ENCODE assay signal across 8 cellular contexts in the genomic region with DNA sequence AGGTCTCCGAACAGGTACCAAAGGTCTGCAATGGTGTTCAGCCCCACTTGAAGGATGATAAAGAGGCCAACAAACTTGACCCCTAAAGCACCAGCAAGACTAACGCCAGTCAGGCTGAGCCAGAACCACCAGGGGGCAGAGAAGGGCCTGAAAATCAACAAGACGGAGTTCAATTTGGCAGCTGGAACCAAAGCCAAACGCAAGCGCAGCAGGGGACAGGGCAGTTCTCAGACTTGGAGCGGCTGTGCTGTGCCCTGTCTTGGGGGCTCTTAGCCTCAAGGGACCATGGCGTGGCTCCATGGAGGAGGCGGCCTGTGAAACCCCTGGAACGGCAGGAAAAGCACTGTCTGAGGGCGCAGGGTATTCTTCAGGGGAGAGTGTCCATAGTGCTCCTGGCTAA. TPM values are rescaled to one million over a fixed set of nuclear protein-coding genes. Genes with fewer than 3 reads are reported as not detected.
DNase-seq lines count a peak whose midpoint lies in the region; ATAC-seq, FAIRE-seq and TF ChIP-seq lines count a peak whose summit lies in the region.

No MANE protein-coding gene starts in this region.

- no peaks in the 10 kb centered on the region for H3K27me3 Mint-ChIP-seq in Calu3 (ENCODE audit: unreplicated experiment)

- H3K4me1 Mint-ChIP-seq in Calu3 (ENCODE audit: low read depth, unreplicated experiment) = peaks cover 25% of the 10 kb centered on the region

- H3K27me3 ChIP-seq in upper lobe of right lung = no peaks in the 10 kb centered on the region

- H3K4me3 Mint-ChIP-seq in Calu3 (ENCODE audit: low read depth, unreplicated experiment) = no peak overlapping the region

- no peak for FAIRE-seq in frontal cortex (lab: Jason Lieb, UNC)

- intact Hi-C loops in Calu3 (cut with micrococcal nuclease; ENCODE audit: unreplicated experiment) = loop anchor here (5.0 kb wide), 1 partner anchor 251 kb away; no protein-coding TSS in a partner anchor
- intact Hi-C loops in upper lobe of right lung (cut with DNase I) = no loop called here

- peak; percentile 33 for ATAC-seq in HG02798 (IDR thresholded peaks at IDR 0.05; ENCODE audit: poor library complexity, unreplicated experiment)
- peak; percentile 13 for ATAC-seq in omental fat pad (ENCODE audit: low FRiP score)
- peak; percentile 68 for ATAC-seq in upper lobe of right lung
- no peak for ATAC-seq in HG02759 (IDR thresholded peaks at IDR 0.05; ENCODE audit: unreplicated experiment)

- H3K36me3 Mint-ChIP-seq in Calu3 (ENCODE audit: insufficient read depth, unreplicated experiment) = peaks cover 6% of the 10 kb centered on the region

- peak; percentile 86 for TF ChIP-seq CTCF in Calu3 (IDR thresholded peaks at IDR 0.05; ENCODE audit: unreplicated experiment)
- TF ChIP-seq CTCF in omental fat pad (IDR thresholded peaks at IDR 0.05) = peak in 1 of 3 donors; percentile 2
- peak; percentile 59 for TF ChIP-seq CTCF in upper lobe of right lung (IDR thresholded peaks at IDR 0.05)

- H3K4me3 ChIP-seq in upper lobe of right lung = no peak overlapping the region

- CTCF ChIA-PET in Calu3 (lab: Charles Lee) = interaction anchor here (0.9 to 5.2 kb wide), 5 partner anchors 10 to 119 kb away, joined by 3 to 94 read pairs (median 4); a partner anchor contains a TSS

- no peaks in the 10 kb centered on the region for H3K9me3 Mint-ChIP-seq in Calu3 (ENCODE audit: low read depth, unreplicated experiment)

- DNase-seq in Calu3 (peak; percentile 80), OCI-M1 (lab: John Stamatoyannopoulos, UW) (peak; percentile 52), frontal cortex (ENCODE audit: low spot score in 2 of 2) (peak; percentile 42 to 54), omental fat pad (ENCODE audit: low spot score) (no peak), upper lobe of right lung (no peak)
- peak; percentile 12 for DNase-seq in activated effector memory CD4-positive, alpha-beta T cell treated with Interleukin-2 at 50 U/mL for 16 hours

- H3K27ac Mint-ChIP-seq in Calu3 (ENCODE audit: unreplicated experiment) = no peak overlapping the region

- BruUV-seq in Calu3 (replicated peaks; lab: Mats Ljungman, UMichigan) = no TSS peak

- H3K4me1 ChIP-seq in upper lobe of right lung = no peaks in the 10 kb centered on the region

- peaks cover 25% of the 10 kb centered on the region for H3K36me3 ChIP-seq in upper lobe of right lung

- no peaks in the 10 kb centered on the region for H3K9me3 ChIP-seq in upper lobe of right lung

- H3K27ac ChIP-seq in upper lobe of right lung = no peak overlapping the region

RNA-seq across cellular contexts. Expression of a gene that starts 19.6 kb away (rescaled TPM):
- 21.7 and 22.9 TPM in 2 replicates for total RNA-seq in Calu3 (2022)
- total RNA-seq in frontal cortex = 14.3 TPM
- total RNA-seq in omental fat pad = 10 to 100 TPM; 14.3 to 23.3 (median 18.8) TPM
- total RNA-seq in upper lobe of right lung = 29.4 TPM

RNA-seq across cellular contexts. Expression of a gene that starts 19.7 kb away (rescaled TPM):
- total RNA-seq in Calu3 (2022) (14.2 and 14.7 TPM in 2 replicates), frontal cortex (3.3 TPM), omental fat pad (10 to 100 TPM; 18.9 to 34.2 (median 27.6) TPM), upper lobe of right lung (9.8 TPM)

RNA-seq across cellular contexts. Expression of a gene that starts 30.1 kb away (rescaled TPM):
- not detected in 2 replicates for total RNA-seq in Calu3 (2022)
- total RNA-seq in frontal cortex = 4.9 TPM
- total RNA-seq in omental fat pad = not detected
- total RNA-seq in upper lobe of right lung = not detected

Comparison
In these comparisons a context has a peak if more than half of its experiments do, and no peak if none do; other contexts are left out.
1. DNase-seq: peak in Calu3 (single experiment), OCI-M1 (single experiment), activated effector memory CD4-positive, alpha-beta T cell treated with Interleukin-2 at 50 U/mL for 16 hours (single experiment) and frontal cortex (2 of 2); none in omental fat pad (single experiment) and upper lobe of right lung (single experiment).